18 cellular contexts compared by ENCODE assay signal in the genomic region with DNA sequence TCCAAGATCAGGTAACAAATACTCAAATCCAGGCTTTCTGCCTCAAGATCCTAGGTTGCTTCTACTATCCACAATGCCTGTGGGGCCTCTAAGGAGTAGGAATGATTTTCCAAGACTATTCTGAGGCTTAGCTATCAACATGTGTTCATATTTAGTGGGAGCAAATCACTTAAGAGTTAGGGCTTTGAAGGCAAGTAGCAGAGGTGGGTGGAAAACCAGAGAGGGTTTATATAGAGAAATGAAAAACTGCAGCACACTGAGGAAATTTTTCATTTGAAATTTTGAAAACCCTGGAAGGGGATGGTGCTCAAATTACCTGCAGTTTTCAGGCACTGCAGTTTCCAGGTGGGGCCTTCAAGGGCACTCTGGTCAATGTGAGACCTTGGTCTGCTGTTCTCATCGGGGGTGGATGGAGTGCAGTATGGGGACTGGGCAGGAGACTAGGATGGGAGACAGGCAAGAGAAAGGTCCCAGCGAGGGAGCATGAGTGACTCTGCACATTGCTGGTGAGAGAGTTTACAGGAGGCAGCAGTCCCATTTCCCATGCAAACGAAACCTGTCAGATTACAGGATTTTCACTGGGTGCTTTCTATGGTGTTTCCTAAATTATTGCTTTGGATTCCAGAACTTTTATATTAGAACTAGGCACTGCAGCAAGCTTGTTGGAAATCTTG.
DNase-seq lines count a peak whose midpoint lies in the region; FAIRE-seq and TF ChIP-seq lines count a peak whose summit lies in the region.
"Had no signal": no experiment of that assay in that cellular context is flagged by ENCODE, and none has a peak within 500 bp of the region (broad histone marks: within the 10 kb centered on the region; RNA-seq: fewer than 3 reads in every experiment).

No MANE protein-coding gene starts in this region.

- FAIRE-seq in GM19239 (lab: Jason Lieb, UNC) = peak; percentile 66
- no peak for FAIRE-seq in kidney (lab: Jason Lieb, UNC)
- FAIRE-seq: A204.1 had no signal

- H3K27ac ChIP-seq in mesendoderm (ENCODE audit: low read depth, low read length) (no peak overlapping the region), transverse colon (no peak overlapping the region), kidney (ENCODE audit: low read depth in 2 of 2, low read length in 2 of 2) (no peak overlapping the region)
- H3K27ac ChIP-seq: foreskin keratinocyte, upper lobe of left lung had no signal

- no peak overlapping the region for H2AK5ac ChIP-seq in mesendoderm (ENCODE audit: low read length)

- TF ChIP-seq CTCF in transverse colon (IDR thresholded peaks at IDR 0.05) (no peak), kidney (IDR thresholded peaks at IDR 0.05; ENCODE audit: borderline replicate concordance, extremely low read depth, insufficient read depth) (no peak)

- H3K27ac Mint-ChIP-seq in T-helper 2 cell treated with Interferon-gamma antibody and Interleukin-4, amounts not matched to agents 5 μg/mL and 100 μg/mL, for 36 hours = peak overlapping the region; percentile 60
- peak overlapping the region; percentile 78 for H3K27ac Mint-ChIP-seq in activated T-helper 1 cell treated with anti-CD3 and anti-CD28 coated beads, Interleukin-12 subunit alpha, Interleukin-12 subunit beta, Interleukin-2, Interleukin-4 antibody, amounts not matched to agents 30 ng/mL and 10 ng/mL and 1 ng/mL, durations not matched to agents 14 hours and 24 hours and 36 hours
- H3K27ac Mint-ChIP-seq: activated CD8-positive, alpha-beta memory T cell treated with anti-CD3 and anti-CD28 coated beads, Interleukin-2, amount 10 ng/mL, durations not matched to agents 7 days and 5 days; dendritic cell treated with granulocyte-macrophage colony-stimulating factor and Interleukin-4, amounts not matched to agents 40 ng/mL and 50 ng/mL, for 4 days had no signal

- H3K4me1 ChIP-seq in mesendoderm (ENCODE audit: control insufficient read depth, low read depth, low read length) = peaks cover 6% of the 10 kb centered on the region
- no peaks in the 10 kb centered on the region for H3K4me1 ChIP-seq in transverse colon
- no peaks in the 10 kb centered on the region for H3K4me1 ChIP-seq in kidney (ENCODE audit: control insufficient read depth in 1 of 2, insufficient read depth in 1 of 2, low read depth in 1 of 2, low read length in 2 of 2)
- H3K4me1 ChIP-seq: foreskin keratinocyte, upper lobe of left lung had no signal

- intact Hi-C loops in activated T-helper 1 cell treated with anti-CD3 and anti-CD28 coated beads, Interleukin-12 subunit alpha, Interleukin-12 subunit beta, Interleukin-2, Interleukin-4 antibody, amounts not matched to agents 30 ng/mL and 10 ng/mL and 1 ng/mL, durations not matched to agents 14 hours and 24 hours and 36 hours (cut with micrococcal nuclease) = no loop called here
- intact Hi-C loops in transverse colon (cut with DNase I; ENCODE audit: low total_unique reads) = no loop called here
- intact Hi-C loops in kidney (cut with DNase I) = no loop called here

- no peak overlapping the region for H3K4ac ChIP-seq in mesendoderm (ENCODE audit: low read depth, low read length)

- no peak overlapping the region for H2BK5ac ChIP-seq in mesendoderm (ENCODE audit: low read length)

- H3K4me3 ChIP-seq in mesendoderm (ENCODE audit: low read length) (no peak overlapping the region), transverse colon (no peak overlapping the region), kidney (ENCODE audit: low read length in 2 of 2) (no peak overlapping the region)
- H3K4me3 ChIP-seq: upper lobe of left lung had no signal

- H3K36me3 ChIP-seq in mesendoderm (ENCODE audit: control insufficient read depth, insufficient read depth, low read length) (no peaks in the 10 kb centered on the region), transverse colon (no peaks in the 10 kb centered on the region), kidney (ENCODE audit: control insufficient read depth in 1 of 2, insufficient read depth in 2 of 2, low read length in 2 of 2) (no peaks in the 10 kb centered on the region)
- H3K36me3 ChIP-seq: upper lobe of left lung had no signal

- no peak for DNase-seq in T-helper 2 cell treated with Interferon-gamma antibody and Interleukin-4, amounts not matched to agents 5 μg/mL and 100 μg/mL, for 36 hours (ENCODE audit: low spot score)
- DNase-seq in T-helper 2 cell (no peak), GM19239 (ENCODE audit: insufficient read length, low spot score) (no peak), mesendoderm (peak; percentile 16), transverse colon (no peak), kidney (no peak), SIG-M5 treated with dmso at 0.1 percent for 504 hours (lab: John Stamatoyannopoulos, UW; ENCODE audit: unreplicated experiment) (no peak)
- no peak for DNase-seq in activated T-helper 1 cell treated with anti-CD3 and anti-CD28 coated beads, Interleukin-12 subunit alpha, Interleukin-12 subunit beta, Interleukin-2, Interleukin-4 antibody, amounts not matched to agents 30 ng/mL and 10 ng/mL and 1 ng/mL, durations not matched to agents 14 hours and 24 hours and 36 hours (ENCODE audit: low spot score)
- DNase-seq: activated CD8-positive, alpha-beta memory T cell treated with anti-CD3 and anti-CD28 coated beads, Interleukin-2, amount 10 ng/mL, durations not matched to agents 7 days and 5 days; C1 segment of cervical spinal cord; left cardiac atrium; MM.1S; NCI-H187; stimulated activated naive CD4-positive, alpha-beta T cell; upper lobe of left lung had no signal

- peak overlapping the region; percentile 48 for H3K4me3 Mint-ChIP-seq in T-helper 2 cell treated with Interferon-gamma antibody and Interleukin-4, amounts not matched to agents 5 μg/mL and 100 μg/mL, for 36 hours
- peak overlapping the region; percentile 6 for H3K4me3 Mint-ChIP-seq in activated T-helper 1 cell treated with anti-CD3 and anti-CD28 coated beads, Interleukin-12 subunit alpha, Interleukin-12 subunit beta, Interleukin-2, Interleukin-4 antibody, amounts not matched to agents 30 ng/mL and 10 ng/mL and 1 ng/mL, durations not matched to agents 14 hours and 24 hours and 36 hours
- H3K4me3 Mint-ChIP-seq: activated CD8-positive, alpha-beta memory T cell treated with anti-CD3 and anti-CD28 coated beads, Interleukin-2, amount 10 ng/mL, durations not matched to agents 7 days and 5 days; dendritic cell treated with granulocyte-macrophage colony-stimulating factor and Interleukin-4, amounts not matched to agents 40 ng/mL and 50 ng/mL, for 4 days had no signal

- H3K79me2 ChIP-seq in mesendoderm (ENCODE audit: control insufficient read depth, insufficient read depth, low read length) = no peaks in the 10 kb centered on the region

- no peak overlapping the region for H3K23ac ChIP-seq in mesendoderm (ENCODE audit: low read length)

- H2BK120ac ChIP-seq in mesendoderm (ENCODE audit: low read depth, low read length) = no peak overlapping the region

- H3K79me1 ChIP-seq in mesendoderm (ENCODE audit: low read length) = no peaks in the 10 kb centered on the region

- H3K9ac ChIP-seq in mesendoderm (ENCODE audit: low read length) (no peak overlapping the region), kidney (ENCODE audit: low read length in 2 of 2) (no peak overlapping the region)

- TF ChIP-seq POLR2A in transverse colon (IDR thresholded peaks at IDR 0.05) = no peak

- H3K56ac ChIP-seq in mesendoderm (ENCODE audit: low read length) = no peak overlapping the region

- H3K4me2 ChIP-seq in mesendoderm (ENCODE audit: low read length) = no peak overlapping the region

- H3K9me3 Mint-ChIP-seq in T-helper 2 cell treated with Interferon-gamma antibody and Interleukin-4, amounts not matched to agents 5 μg/mL and 100 μg/mL, for 36 hours = peaks cover 5% of the 10 kb centered on the region
- no peaks in the 10 kb centered on the region for H3K9me3 Mint-ChIP-seq in activated T-helper 1 cell treated with anti-CD3 and anti-CD28 coated beads, Interleukin-12 subunit alpha, Interleukin-12 subunit beta, Interleukin-2, Interleukin-4 antibody, amounts not matched to agents 30 ng/mL and 10 ng/mL and 1 ng/mL, durations not matched to agents 14 hours and 24 hours and 36 hours
- H3K9me3 Mint-ChIP-seq: dendritic cell treated with granulocyte-macrophage colony-stimulating factor and Interleukin-4, amounts not matched to agents 40 ng/mL and 50 ng/mL, for 4 days had no signal

- WGBS in mesendoderm (ENCODE audit: extremely low coverage, insufficient coverage, low lambda C conversion rate) = no CpG with 5 or more reads among the region's 3 CpGs
- 88% methylated on average over 3 of the region's 3 CpGs; no CpG with 5 or more reads in 1 of the 2 donors for WGBS in transverse colon (ENCODE audit: low coverage in 1 of 2), 2 donors

- peak overlapping the region; percentile 39 for H3K18ac ChIP-seq in mesendoderm (ENCODE audit: low read length)

- in situ Hi-C loops in transverse colon (cut with MboI; ENCODE audit: low pct_ligation_motif_present in 1 of 4, low pct_unique_long_range_greater_than_20kb in 1 of 4, low sequenced_read_pairs in 3 of 4) = no loop called here

- H4K8ac ChIP-seq in mesendoderm (ENCODE audit: low read depth, low read length) = no peak overlapping the region

- H3K9me3 ChIP-seq in transverse colon (no peaks in the 10 kb centered on the region), kidney (ENCODE audit: control insufficient read depth in 1 of 2, low read length in 2 of 2) (no peaks in the 10 kb centered on the region)
- H3K9me3 ChIP-seq: upper lobe of left lung had no signal

- TF ChIP-seq EP300 in transverse colon (IDR thresholded peaks at IDR 0.05; ENCODE audit: low read depth) = no peak

- H3K4me1 Mint-ChIP-seq in T-helper 2 cell treated with Interferon-gamma antibody and Interleukin-4, amounts not matched to agents 5 μg/mL and 100 μg/mL, for 36 hours (ENCODE audit: low read depth) = peaks cover 42% of the 10 kb centered on the region
- H3K4me1 Mint-ChIP-seq in activated T-helper 1 cell treated with anti-CD3 and anti-CD28 coated beads, Interleukin-12 subunit alpha, Interleukin-12 subunit beta, Interleukin-2, Interleukin-4 antibody, amounts not matched to agents 30 ng/mL and 10 ng/mL and 1 ng/mL, durations not matched to agents 14 hours and 24 hours and 36 hours (ENCODE audit: low read depth) = peaks cover 38% of the 10 kb centered on the region

- H4K5ac ChIP-seq in mesendoderm (ENCODE audit: low read length) = peak overlapping the region; percentile 12

- H3K27me3 ChIP-seq in mesendoderm (ENCODE audit: insufficient read depth, low read length, poor library complexity) (no peaks in the 10 kb centered on the region), transverse colon (no peaks in the 10 kb centered on the region)
- H3K27me3 ChIP-seq: upper lobe of left lung had no signal

- H3K27me3 Mint-ChIP-seq in T-helper 2 cell treated with Interferon-gamma antibody and Interleukin-4, amounts not matched to agents 5 μg/mL and 100 μg/mL, for 36 hours (ENCODE audit: low read depth) = no peaks in the 10 kb centered on the region
- H3K27me3 Mint-ChIP-seq in activated T-helper 1 cell treated with anti-CD3 and anti-CD28 coated beads, Interleukin-12 subunit alpha, Interleukin-12 subunit beta, Interleukin-2, Interleukin-4 antibody, amounts not matched to agents 30 ng/mL and 10 ng/mL and 1 ng/mL, durations not matched to agents 14 hours and 24 hours and 36 hours (ENCODE audit: insufficient read depth) = peaks cover 2% of the 10 kb centered on the region

- H2BK15ac ChIP-seq in mesendoderm (replicated peaks; ENCODE audit: low read depth) = peak overlapping the region; percentile 74

- peaks cover 5% of the 10 kb centered on the region for H3K36me3 Mint-ChIP-seq in T-helper 2 cell treated with Interferon-gamma antibody and Interleukin-4, amounts not matched to agents 5 μg/mL and 100 μg/mL, for 36 hours (ENCODE audit: low read depth)
- H3K36me3 Mint-ChIP-seq in activated T-helper 1 cell treated with anti-CD3 and anti-CD28 coated beads, Interleukin-12 subunit alpha, Interleukin-12 subunit beta, Interleukin-2, Interleukin-4 antibody, amounts not matched to agents 30 ng/mL and 10 ng/mL and 1 ng/mL, durations not matched to agents 14 hours and 24 hours and 36 hours (ENCODE audit: low read depth) = no peaks in the 10 kb centered on the region
- H3K36me3 Mint-ChIP-seq: activated CD8-positive, alpha-beta memory T cell treated with anti-CD3 and anti-CD28 coated beads, Interleukin-2, amount 10 ng/mL, durations not matched to agents 7 days and 5 days had no signal
